1 cellular context compared by ENCODE assay signal in the genomic region with DNA sequence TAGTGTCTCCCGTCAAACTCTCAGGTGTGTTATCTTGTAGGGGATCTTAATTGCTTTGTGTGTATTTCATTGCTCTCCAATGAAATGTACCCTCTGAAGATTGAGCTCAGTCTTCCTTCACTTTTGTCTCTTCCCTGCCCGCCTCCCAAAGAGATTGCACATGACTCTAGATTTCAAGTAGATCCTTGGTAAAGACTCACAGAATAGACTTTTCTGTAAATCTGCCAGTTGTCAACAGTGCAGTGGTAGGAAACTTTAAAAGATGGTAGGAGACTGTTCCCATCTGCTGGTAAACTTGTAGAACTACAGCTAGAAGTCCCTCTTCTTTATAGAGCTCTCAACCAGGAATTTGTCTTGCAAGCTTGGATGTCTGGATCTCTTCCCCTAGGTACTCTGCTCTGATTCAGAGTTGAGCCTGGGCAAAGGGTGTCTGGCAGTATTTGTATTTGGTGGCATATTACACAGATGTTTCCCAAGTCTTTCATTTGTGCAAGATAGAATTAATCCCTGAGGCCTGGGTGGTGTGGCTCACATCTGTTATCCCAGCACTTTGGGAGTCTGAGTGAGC.
TF ChIP-seq lines count a peak whose summit lies in the region.

No MANE protein-coding gene starts in this region.

TF ChIP-seq in K562, 482 proteins besides CTCF, POLR2A, EP300 and RAD21 (continued from another document and continues in another):
- no peak; the same call in 1 of the 2 replicates for TF ChIP-seq STAT5A (IDR thresholded peaks at IDR 0.05; ENCODE audit: borderline replicate concordance, low read length)
- no peak for TF ChIP-seq ZBTB33 (CRISPR knock-in tag; IDR thresholded peaks at IDR 0.05)
- no peak for TF ChIP-seq HIVEP1 (CRISPR knock-in tag; IDR thresholded peaks at IDR 0.05)
- TF ChIP-seq FOXJ2 (tag; IDR thresholded peaks at IDR 0.05): no peak
- 0 out of 2 replicates have a peak, but pooled peaks have one; percentile 26 for TF ChIP-seq ATF7 (IDR thresholded peaks at IDR 0.05)
- TF ChIP-seq ATF6 (CRISPR knock-in tag; IDR thresholded peaks at IDR 0.05): no peak
- TF ChIP-seq RBBP5 (IDR thresholded peaks at IDR 0.05; ENCODE audit: borderline replicate concordance, insufficient read depth, low read length, poor library complexity, severe bottlenecking): no peak
- TF ChIP-seq EHMT2 (IDR thresholded peaks at IDR 0.05): no peak
- TF ChIP-seq MTF1 (CRISPR knock-in tag; IDR thresholded peaks at IDR 0.05; ENCODE audit: borderline replicate concordance): no peak
- TF ChIP-seq SMARCE1 (IDR thresholded peaks at IDR 0.05): no peak
- TF ChIP-seq FOXK2 (conservative IDR thresholded peaks at IDR 0.05 in 1 of 2, IDR thresholded peaks at IDR 0.05 in 1 of 2; ENCODE audit: low read depth in 2 of 2): peak; percentile 66 to 77
- TF ChIP-seq PHB2 (IDR thresholded peaks at IDR 0.05; ENCODE audit: low read depth): no peak
- TF ChIP-seq L3MBTL2 (IDR thresholded peaks at IDR 0.05): no peak
- TF ChIP-seq SMAD4 (CRISPR knock-in tag; conservative IDR thresholded peaks at IDR 0.05): no peak
- TF ChIP-seq ZNF143 (CRISPR knock-in tag; IDR thresholded peaks at IDR 0.05): no peak
- TF ChIP-seq KAT2B (IDR thresholded peaks at IDR 0.05; ENCODE audit: low read depth, low read length): no peak
- no peak for TF ChIP-seq MAFG (tag; conservative IDR thresholded peaks at IDR 0.05)
- TF ChIP-seq GATA2 (CRISPR knock-in tag; IDR thresholded peaks at IDR 0.05): peak; percentile 86
- TF ChIP-seq NELFE (IDR thresholded peaks at IDR 0.05; ENCODE audit: insufficient read depth, insufficient read length): no peak
- TF ChIP-seq HDAC2 (IDR thresholded peaks at IDR 0.05): no peak
- TF ChIP-seq ZNF436 (CRISPR knock-in tag; IDR thresholded peaks at IDR 0.05): no peak
- 0 out of 2 replicates have a peak, but pooled peaks have one; percentile 49 for TF ChIP-seq RB1 (IDR thresholded peaks at IDR 0.05; ENCODE audit: low read depth)
- no peak for TF ChIP-seq NEUROD1 (IDR thresholded peaks at IDR 0.05; ENCODE audit: borderline replicate concordance, low read depth, low read length, partially characterized antibody)
- TF ChIP-seq C11orf30 (IDR thresholded peaks at IDR 0.05; ENCODE audit: low read depth): no peak
- TF ChIP-seq, protein P1, sequence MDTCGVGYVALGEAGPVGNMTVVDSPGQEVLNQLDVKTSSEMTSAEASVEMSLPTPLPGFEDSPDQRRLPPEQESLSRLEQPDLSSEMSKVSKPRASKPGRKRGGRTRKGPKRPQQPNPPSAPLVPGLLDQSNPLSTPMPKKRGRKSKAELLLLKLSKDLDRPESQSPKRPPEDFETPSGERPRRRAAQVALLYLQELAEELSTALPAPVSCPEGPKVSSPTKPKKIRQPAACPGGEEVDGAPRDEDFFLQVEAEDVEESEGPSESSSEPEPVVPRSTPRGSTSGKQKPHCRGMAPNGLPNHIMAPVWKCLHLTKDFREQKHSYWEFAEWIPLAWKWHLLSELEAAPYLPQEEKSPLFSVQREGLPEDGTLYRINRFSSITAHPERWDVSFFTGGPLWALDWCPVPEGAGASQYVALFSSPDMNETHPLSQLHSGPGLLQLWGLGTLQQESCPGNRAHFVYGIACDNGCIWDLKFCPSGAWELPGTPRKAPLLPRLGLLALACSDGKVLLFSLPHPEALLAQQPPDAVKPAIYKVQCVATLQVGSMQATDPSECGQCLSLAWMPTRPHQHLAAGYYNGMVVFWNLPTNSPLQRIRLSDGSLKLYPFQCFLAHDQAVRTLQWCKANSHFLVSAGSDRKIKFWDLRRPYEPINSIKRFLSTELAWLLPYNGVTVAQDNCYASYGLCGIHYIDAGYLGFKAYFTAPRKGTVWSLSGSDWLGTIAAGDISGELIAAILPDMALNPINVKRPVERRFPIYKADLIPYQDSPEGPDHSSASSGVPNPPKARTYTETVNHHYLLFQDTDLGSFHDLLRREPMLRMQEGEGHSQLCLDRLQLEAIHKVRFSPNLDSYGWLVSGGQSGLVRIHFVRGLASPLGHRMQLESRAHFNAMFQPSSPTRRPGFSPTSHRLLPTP (IDR thresholded peaks at IDR 0.05; ENCODE audit: borderline replicate concordance, extremely low read depth, insufficient read length): no peak
- TF ChIP-seq PTRF (tag; IDR thresholded peaks at IDR 0.05): no peak
- TF ChIP-seq E2F6 (IDR thresholded peaks at IDR 0.05; ENCODE audit: borderline replicate concordance in 1 of 2, extremely low read depth in 1 of 2, insufficient read depth in 1 of 2, insufficient read length in 1 of 2, low read depth in 1 of 2, low read length in 1 of 2, poor library complexity in 1 of 2, severe bottlenecking in 1 of 2): no peak
- no peak for TF ChIP-seq JUND (IDR thresholded peaks at IDR 0.05; ENCODE audit: borderline replicate concordance, low read depth, low read length)
- 0 out of 3 replicates have a peak, but pooled peaks have one; percentile 29 for TF ChIP-seq JUND (tag; IDR thresholded peaks at IDR 0.05; ENCODE audit: borderline replicate concordance, low read depth, low read length)
- no peak for TF ChIP-seq NFE2L1 (tag; IDR thresholded peaks at IDR 0.05; ENCODE audit: borderline replicate concordance, low read depth)
- TF ChIP-seq, protein P2, sequence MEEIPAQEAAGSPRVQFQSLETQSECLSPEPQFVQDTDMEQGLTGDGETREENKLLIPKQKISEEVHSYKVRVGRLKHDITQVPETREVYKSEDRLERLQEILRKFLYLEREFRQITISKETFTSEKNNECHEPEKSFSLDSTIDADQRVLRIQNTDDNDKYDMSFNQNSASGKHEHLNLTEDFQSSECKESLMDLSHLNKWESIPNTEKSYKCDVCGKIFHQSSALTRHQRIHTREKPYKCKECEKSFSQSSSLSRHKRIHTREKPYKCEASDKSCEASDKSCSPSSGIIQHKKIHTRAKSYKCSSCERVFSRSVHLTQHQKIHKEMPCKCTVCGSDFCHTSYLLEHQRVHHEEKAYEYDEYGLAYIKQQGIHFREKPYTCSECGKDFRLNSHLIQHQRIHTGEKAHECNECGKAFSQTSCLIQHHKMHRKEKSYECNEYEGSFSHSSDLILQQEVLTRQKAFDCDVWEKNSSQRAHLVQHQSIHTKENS (CRISPR knock-in tag; IDR thresholded peaks at IDR 0.05): no peak
- no peak for TF ChIP-seq ESRRA (IDR thresholded peaks at IDR 0.05; ENCODE audit: borderline replicate concordance, low read depth)
- no peak for TF ChIP-seq PURB (CRISPR knock-in tag; IDR thresholded peaks at IDR 0.05; ENCODE audit: low read depth)
- TF ChIP-seq ZNF232 (CRISPR knock-in tag; IDR thresholded peaks at IDR 0.05): no peak
- TF ChIP-seq MCM7 (IDR thresholded peaks at IDR 0.05): no peak
- no peak for TF ChIP-seq PML (IDR thresholded peaks at IDR 0.05; ENCODE audit: low read length)
- TF ChIP-seq CEBPG (CRISPR knock-in tag; IDR thresholded peaks at IDR 0.05): no peak
- TF ChIP-seq CEBPG (tag; conservative IDR thresholded peaks at IDR 0.05 in 1 of 2, IDR thresholded peaks at IDR 0.05 in 1 of 2): no peak
- no peak for TF ChIP-seq SLC30A9 (CRISPR knock-in tag; IDR thresholded peaks at IDR 0.05)
- TF ChIP-seq, protein P3, sequence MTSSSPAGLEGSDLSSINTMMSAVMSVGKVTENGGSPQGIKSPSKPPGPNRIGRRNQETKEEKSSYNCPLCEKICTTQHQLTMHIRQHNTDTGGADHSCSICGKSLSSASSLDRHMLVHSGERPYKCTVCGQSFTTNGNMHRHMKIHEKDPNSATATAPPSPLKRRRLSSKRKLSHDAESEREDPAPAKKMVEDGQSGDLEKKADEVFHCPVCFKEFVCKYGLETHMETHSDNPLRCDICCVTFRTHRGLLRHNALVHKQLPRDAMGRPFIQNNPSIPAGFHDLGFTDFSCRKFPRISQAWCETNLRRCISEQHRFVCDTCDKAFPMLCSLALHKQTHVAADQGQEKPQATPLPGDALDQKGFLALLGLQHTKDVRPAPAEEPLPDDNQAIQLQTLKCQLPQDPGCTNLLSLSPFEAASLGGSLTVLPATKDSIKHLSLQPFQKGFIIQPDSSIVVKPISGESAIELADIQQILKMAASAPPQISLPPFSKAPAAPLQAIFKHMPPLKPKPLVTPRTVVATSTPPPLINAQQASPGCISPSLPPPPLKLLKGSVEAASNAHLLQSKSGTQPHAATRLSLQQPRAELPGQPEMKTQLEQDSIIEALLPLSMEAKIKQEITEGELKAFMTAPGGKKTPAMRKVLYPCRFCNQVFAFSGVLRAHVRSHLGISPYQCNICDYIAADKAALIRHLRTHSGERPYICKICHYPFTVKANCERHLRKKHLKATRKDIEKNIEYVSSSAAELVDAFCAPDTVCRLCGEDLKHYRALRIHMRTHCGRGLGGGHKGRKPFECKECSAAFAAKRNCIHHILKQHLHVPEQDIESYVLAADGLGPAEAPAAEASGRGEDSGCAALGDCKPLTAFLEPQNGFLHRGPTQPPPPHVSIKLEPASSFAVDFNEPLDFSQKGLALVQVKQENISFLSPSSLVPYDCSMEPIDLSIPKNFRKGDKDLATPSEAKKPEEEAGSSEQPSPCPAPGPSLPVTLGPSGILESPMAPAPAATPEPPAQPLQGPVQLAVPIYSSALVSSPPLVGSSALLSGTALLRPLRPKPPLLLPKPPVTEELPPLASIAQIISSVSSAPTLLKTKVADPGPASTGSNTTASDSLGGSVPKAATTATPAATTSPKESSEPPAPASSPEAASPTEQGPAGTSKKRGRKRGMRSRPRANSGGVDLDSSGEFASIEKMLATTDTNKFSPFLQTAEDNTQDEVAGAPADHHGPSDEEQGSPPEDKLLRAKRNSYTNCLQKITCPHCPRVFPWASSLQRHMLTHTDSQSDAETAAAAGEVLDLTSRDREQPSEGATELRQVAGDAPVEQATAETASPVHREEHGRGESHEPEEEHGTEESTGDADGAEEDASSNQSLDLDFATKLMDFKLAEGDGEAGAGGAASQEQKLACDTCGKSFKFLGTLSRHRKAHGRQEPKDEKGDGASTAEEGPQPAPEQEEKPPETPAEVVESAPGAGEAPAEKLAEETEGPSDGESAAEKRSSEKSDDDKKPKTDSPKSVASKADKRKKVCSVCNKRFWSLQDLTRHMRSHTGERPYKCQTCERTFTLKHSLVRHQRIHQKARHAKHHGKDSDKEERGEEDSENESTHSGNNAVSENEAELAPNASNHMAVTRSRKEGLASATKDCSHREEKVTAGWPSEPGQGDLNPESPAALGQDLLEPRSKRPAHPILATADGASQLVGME (CRISPR knock-in tag; IDR thresholded peaks at IDR 0.05): no peak
- TF ChIP-seq GTF2B (IDR thresholded peaks at IDR 0.05; ENCODE audit: extremely low read depth, insufficient read length): no peak
- TF ChIP-seq SMARCA4 (IDR thresholded peaks at IDR 0.05): no peak
- no peak for TF ChIP-seq SRSF7 (optimal IDR thresholded peaks at IDR 0.05; ENCODE audit: low read depth, low read length)
- TF ChIP-seq XRCC3 (IDR thresholded peaks at IDR 0.05): no peak
- TF ChIP-seq SREBF1 (IDR thresholded peaks at IDR 0.05; ENCODE audit: borderline replicate concordance, low read depth, low read length): no peak
- TF ChIP-seq ZNF324 (CRISPR knock-in tag; IDR thresholded peaks at IDR 0.05): no peak
- TF ChIP-seq, protein P4, sequence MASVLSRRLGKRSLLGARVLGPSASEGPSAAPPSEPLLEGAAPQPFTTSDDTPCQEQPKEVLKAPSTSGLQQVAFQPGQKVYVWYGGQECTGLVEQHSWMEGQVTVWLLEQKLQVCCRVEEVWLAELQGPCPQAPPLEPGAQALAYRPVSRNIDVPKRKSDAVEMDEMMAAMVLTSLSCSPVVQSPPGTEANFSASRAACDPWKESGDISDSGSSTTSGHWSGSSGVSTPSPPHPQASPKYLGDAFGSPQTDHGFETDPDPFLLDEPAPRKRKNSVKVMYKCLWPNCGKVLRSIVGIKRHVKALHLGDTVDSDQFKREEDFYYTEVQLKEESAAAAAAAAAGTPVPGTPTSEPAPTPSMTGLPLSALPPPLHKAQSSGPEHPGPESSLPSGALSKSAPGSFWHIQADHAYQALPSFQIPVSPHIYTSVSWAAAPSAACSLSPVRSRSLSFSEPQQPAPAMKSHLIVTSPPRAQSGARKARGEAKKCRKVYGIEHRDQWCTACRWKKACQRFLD (CRISPR knock-in tag; IDR thresholded peaks at IDR 0.05): no peak
